Comparison of ENCODE assay signal across 8 cellular contexts in genomic region chr6:39113788-39114187, GRCh38. TPM values are rescaled to one million over a fixed set of nuclear protein-coding genes. Genes with fewer than 3 reads are reported as not detected.
DNase-seq lines count a peak whose midpoint lies in the region; ATAC-seq and TF ChIP-seq lines count a peak whose summit lies in the region.

No MANE protein-coding gene starts in this region.

- H3F3A ChIP-seq in DOHH2 (ENCODE audit: control insufficient read depth, insufficient read depth) (no peaks in the 10 kb centered on the region), Loucy (ENCODE audit: low read depth) (no peaks in the 10 kb centered on the region)

- H3K4me1 ChIP-seq in DOHH2 (ENCODE audit: control insufficient read depth, low read length) (peaks cover 18% of the 10 kb centered on the region), Loucy (ENCODE audit: insufficient read depth, low read length, poor library complexity, severe bottlenecking) (peaks cover 48% of the 10 kb centered on the region), neuronal stem cell (ENCODE audit: control insufficient read depth in 2 of 2, insufficient read depth in 1 of 2, low read depth in 1 of 2, low read length in 2 of 2) (peaks cover 2 to 4% of the 10 kb centered on the region in 2 donors)

- H3K36me3 ChIP-seq in DOHH2 (ENCODE audit: control insufficient read depth, low read length) (peaks cover 17% of the 10 kb centered on the region), Loucy (ENCODE audit: insufficient read depth, low read length) (no peaks in the 10 kb centered on the region), neuronal stem cell (replicated peaks in 1 of 2; ENCODE audit: control insufficient read depth in 2 of 2, insufficient read depth in 2 of 2, low read length in 2 of 2) (peaks cover 7 to 20% of the 10 kb centered on the region in 2 donors)

- H3K27me3 Mint-ChIP-seq in dendritic cell treated with granulocyte-macrophage colony-stimulating factor and Interleukin-4, amounts not matched to agents 40 ng/mL and 50 ng/mL, for 4 days: no peaks in the 10 kb centered on the region

- no peak overlapping the region for H3K4ac ChIP-seq in neuronal stem cell (ENCODE audit: low read length)

- no peaks in the 10 kb centered on the region for H3K79me1 ChIP-seq in neuronal stem cell (ENCODE audit: low read depth, low read length)

- DNase-seq in neuronal stem cell (ENCODE audit: low spot score) (no peak), head of caudate nucleus (no peak), NCI-H2107 treated with DMSO at 0.1 percent for 48 hours (lab: John Stamatoyannopoulos, UW; ENCODE audit: unreplicated experiment) (no peak)

- no peaks in the 10 kb centered on the region for H3K9me3 Mint-ChIP-seq in dendritic cell treated with granulocyte-macrophage colony-stimulating factor and Interleukin-4, amounts not matched to agents 40 ng/mL and 50 ng/mL, for 4 days

- H2BK15ac ChIP-seq in neuronal stem cell (ENCODE audit: low read length): no peak overlapping the region

- H3K27me3 ChIP-seq in DOHH2 (ENCODE audit: control insufficient read depth, low read length): no peaks in the 10 kb centered on the region
- H3K27me3 ChIP-seq in Loucy (ENCODE audit: insufficient read depth, low read length, poor library complexity, severe bottlenecking): no peaks in the 10 kb centered on the region
- peaks cover 0 to 19% (median 0%) of the 10 kb centered on the region in 3 experiments for H3K27me3 ChIP-seq in neuronal stem cell (ENCODE audit: control insufficient read depth in 3 of 3, insufficient read depth in 3 of 3, low read depth in 1 of 3, low read length in 3 of 3)

- peak overlapping the region; percentile 93; the same call in 1 of the 2 replicates for H2AFZ ChIP-seq in Loucy (ENCODE audit: low read length)
- peak overlapping the region; percentile 87 for H2AFZ ChIP-seq in neuronal stem cell (ENCODE audit: low read length)

- no peak overlapping the region for H2AK5ac ChIP-seq in neuronal stem cell (ENCODE audit: low read depth, low read length)

- no peak overlapping the region for H2BK120ac ChIP-seq in neuronal stem cell (ENCODE audit: low read depth, low read length)

- H2BK12ac ChIP-seq in neuronal stem cell (ENCODE audit: low read length): no peak overlapping the region

- no peak overlapping the region for H2BK5ac ChIP-seq in neuronal stem cell (ENCODE audit: low read length)

- H4K8ac ChIP-seq in neuronal stem cell (ENCODE audit: low read depth, low read length): no peak overlapping the region

- no peak overlapping the region for H4K91ac ChIP-seq in neuronal stem cell (ENCODE audit: low read depth, low read length, poor library complexity)

- H3K9me2 ChIP-seq in DOHH2 (replicated peaks; ENCODE audit: control insufficient read depth, low read length): no peaks in the 10 kb centered on the region
- H3K9me2 ChIP-seq in Loucy (replicated peaks; ENCODE audit: low read depth, low read length): no peaks in the 10 kb centered on the region

- no CpG with 5 or more reads among the region's 1 CpG for WGBS in neuronal stem cell (ENCODE audit: extremely low coverage in 2 of 2, insufficient read length in 2 of 2, insufficient replicate concordance in 1 of 2), 2 donors

- peaks cover 3% of the 10 kb centered on the region for H3K9me3 ChIP-seq in DOHH2 (ENCODE audit: control insufficient read depth, insufficient read depth, low read length)
- H3K9me3 ChIP-seq in Loucy (ENCODE audit: insufficient read depth, low read depth, low read length): no peaks in the 10 kb centered on the region
- no peaks in the 10 kb centered on the region for H3K9me3 ChIP-seq in neuronal stem cell (replicated peaks in 1 of 2; ENCODE audit: control insufficient read depth in 2 of 2, insufficient read depth in 1 of 2, low read depth in 1 of 2, low read length in 2 of 2)

- H3K9ac ChIP-seq in Loucy (ENCODE audit: low read depth, low read length, poor library complexity, severe bottlenecking) (peak overlapping the region; percentile 84), neuronal stem cell (ENCODE audit: low read depth, low read length, poor library complexity) (no peak overlapping the region)

- TF ChIP-seq CTCF in DOHH2 (IDR thresholded peaks at IDR 0.05; ENCODE audit: low read depth, low read length, poor library complexity, severe bottlenecking): no peak
- no peak for TF ChIP-seq CTCF in Loucy (conservative IDR thresholded peaks at IDR 0.05; ENCODE audit: low read length)

- no peak overlapping the region for H3K27ac ChIP-seq in DOHH2 (ENCODE audit: low read depth, low read length)
- H3K27ac ChIP-seq in neuronal stem cell (replicated peaks; ENCODE audit: low read length): no peak overlapping the region

- H3K4me3 ChIP-seq in DOHH2 (ENCODE audit: low read length) (peak overlapping the region; percentile 73), Loucy (ENCODE audit: low read length, poor library complexity, severe bottlenecking) (peak overlapping the region; percentile 91), neuronal stem cell (ENCODE audit: low read length in 2 of 2) (peak overlapping the region in 1 of 2 donors; percentile 67)

- H3K4me1 Mint-ChIP-seq in dendritic cell treated with granulocyte-macrophage colony-stimulating factor and Interleukin-4, amounts not matched to agents 40 ng/mL and 50 ng/mL, for 4 days (ENCODE audit: low read depth): peaks cover 29% of the 10 kb centered on the region

- H3K14ac ChIP-seq in neuronal stem cell (ENCODE audit: low read length): no peak overlapping the region

- intact Hi-C loops in dendritic cell treated with granulocyte-macrophage colony-stimulating factor and Interleukin-4, amounts not matched to agents 40 ng/mL and 50 ng/mL, for 4 days (cut with micrococcal nuclease): no loop called here
- intact Hi-C loops in head of caudate nucleus (cut with DNase I): no loop called here

- H4K20me1 ChIP-seq in DOHH2 (ENCODE audit: control insufficient read depth, insufficient read depth, low read depth, low read length): no peaks in the 10 kb centered on the region
- H4K20me1 ChIP-seq in Loucy (ENCODE audit: insufficient read depth, low read length, poor library complexity, severe bottlenecking): no peaks in the 10 kb centered on the region

- no peak for ATAC-seq in GM18498 (IDR thresholded peaks at IDR 0.05; ENCODE audit: unreplicated experiment)
- ATAC-seq in HG03196 (IDR thresholded peaks at IDR 0.05; ENCODE audit: unreplicated experiment): no peak

- peaks cover 17% of the 10 kb centered on the region for H3K36me3 Mint-ChIP-seq in dendritic cell treated with granulocyte-macrophage colony-stimulating factor and Interleukin-4, amounts not matched to agents 40 ng/mL and 50 ng/mL, for 4 days (ENCODE audit: low read depth)

- H3K4me2 ChIP-seq in DOHH2 (ENCODE audit: low read length) (peak overlapping the region; percentile 64), Loucy (ENCODE audit: low read depth, low read length, poor library complexity, severe bottlenecking) (peak overlapping the region; percentile 86), neuronal stem cell (ENCODE audit: insufficient read depth, low read length, poor library complexity, severe bottlenecking) (no peak overlapping the region)

- H3K79me2 ChIP-seq in DOHH2 (ENCODE audit: control insufficient read depth, low read length) (peaks cover 6% of the 10 kb centered on the region; the same call in 1 of the 2 replicates), Loucy (ENCODE audit: insufficient read depth, low read length) (peaks cover 21% of the 10 kb centered on the region)

- H3K4me3 Mint-ChIP-seq in dendritic cell treated with granulocyte-macrophage colony-stimulating factor and Interleukin-4, amounts not matched to agents 40 ng/mL and 50 ng/mL, for 4 days: peak overlapping the region; percentile 88

- no peak overlapping the region for H3K18ac ChIP-seq in neuronal stem cell (ENCODE audit: low read length)

- no peak overlapping the region for H3K27ac Mint-ChIP-seq in dendritic cell treated with granulocyte-macrophage colony-stimulating factor and Interleukin-4, amounts not matched to agents 40 ng/mL and 50 ng/mL, for 4 days

- H3K23ac ChIP-seq in neuronal stem cell (ENCODE audit: low read depth, low read length, poor library complexity): no peak overlapping the region

RNA-seq across cellular contexts. Expression of gene SAYSD1, which starts 1.2 kb away (rescaled TPM):
- 11.2 TPM for polyA plus RNA-seq in neuronal stem cell (2013, experiment 1 of 2)
- polyA plus RNA-seq in neuronal stem cell (2013, experiment 2 of 2): 11.0 TPM
